20 cellular contexts compared by ENCODE assay signal in genomic region chr7:79732535-79732934, GRCh38.
DNase-seq lines count a peak whose midpoint lies in the region; ATAC-seq and TF ChIP-seq lines count a peak whose summit lies in the region.
"Had no signal": no experiment of that assay in that cellular context is flagged by ENCODE, and none has a peak within 500 bp of the region (broad histone marks: within the 10 kb centered on the region; RNA-seq: fewer than 3 reads in every experiment).

No MANE protein-coding gene starts in this region.

- no peak for ATAC-seq in HCT116
- no peak for ATAC-seq in stimulated activated effector memory CD8-positive, alpha-beta T cell treated with anti-CD3 and anti-CD28 coated beads, Interleukin-12 subunit alpha, Interleukin-12 subunit beta, amount 100 ng/mL, for 72 hours
- no peak for ATAC-seq in HG02885 (IDR thresholded peaks at IDR 0.05; ENCODE audit: poor library complexity, unreplicated experiment)
- ATAC-seq: A549; CD8-positive, alpha-beta T cell had no signal

- no peaks in the 10 kb centered on the region for H4K20me1 ChIP-seq in HCT116 (ENCODE audit: insufficient read depth)
- H4K20me1 ChIP-seq: BLaER1 treated with 17β-estradiol and CSF1 and Interleukin-3, amounts not matched to agents 10 nM and 100 nM had no signal

- no peaks in the 10 kb centered on the region for H3K4me1 Mint-ChIP-seq in stimulated activated effector memory CD8-positive, alpha-beta T cell treated with anti-CD3 and anti-CD28 coated beads, Interleukin-12 subunit alpha, Interleukin-12 subunit beta, amount 100 ng/mL, for 72 hours
- H3K4me1 Mint-ChIP-seq: B cell had no signal

- intact Hi-C loops in HCT116 (cut with micrococcal nuclease): no loop called here

- H3K36me3 ChIP-seq in HCT116 (ENCODE audit: control insufficient read depth in 1 of 2, insufficient read depth in 2 of 2, low read length in 2 of 2): no peaks in the 10 kb centered on the region
- H3K36me3 ChIP-seq: BLaER1 treated with 17β-estradiol and CSF1 and Interleukin-3, amounts not matched to agents 10 nM and 100 nM had no signal

- H3K36me3 Mint-ChIP-seq in stimulated activated effector memory CD8-positive, alpha-beta T cell treated with anti-CD3 and anti-CD28 coated beads, Interleukin-12 subunit alpha, Interleukin-12 subunit beta, amount 100 ng/mL, for 72 hours: no peaks in the 10 kb centered on the region
- H3K36me3 Mint-ChIP-seq: CD8-positive, alpha-beta T cell had no signal

- no peak overlapping the region for H3K27ac ChIP-seq in HCT116 (ENCODE audit: low read depth, low read length)
- H3K27ac ChIP-seq: 22Rv1; A549; BLaER1 treated with 17β-estradiol and CSF1 and Interleukin-3, amounts not matched to agents 10 nM and 100 nM; C4-2B had no signal

- H3K27ac Mint-ChIP-seq in stimulated activated effector memory CD8-positive, alpha-beta T cell treated with anti-CD3 and anti-CD28 coated beads, Interleukin-12 subunit alpha, Interleukin-12 subunit beta, amount 100 ng/mL, for 72 hours: no peak overlapping the region
- H3K27ac Mint-ChIP-seq: B cell; CD4-positive, alpha-beta T cell; CD8-positive, alpha-beta T cell had no signal

- TF ChIP-seq CTCF in HCT116 (IDR thresholded peaks at IDR 0.05 in 2 of 3, conservative IDR thresholded peaks at IDR 0.05 in 1 of 3; ENCODE audit: borderline replicate concordance in 1 of 3, insufficient read depth in 1 of 3, low read depth in 2 of 3, low read length in 2 of 3): no peak

- no peak overlapping the region for H3K9ac ChIP-seq in HCT116 (ENCODE audit: low read length)
- H3K9ac ChIP-seq: BLaER1 treated with 17β-estradiol and CSF1 and Interleukin-3, amounts not matched to agents 10 nM and 100 nM had no signal

- H3K9me3 ChIP-seq in HCT116 (ENCODE audit: control insufficient read depth in 1 of 2, insufficient read depth in 1 of 2, low read depth in 1 of 2, low read length in 2 of 2): peaks cover 0 to 6% of the 10 kb centered on the region in 2 experiments; a peak in 1 of 4 replicates

- in situ Hi-C loops in KBM-7 (cut with MboI; ENCODE audit: low pct_unique_long_range_greater_than_20kb, low sequenced_read_pairs): no loop called here

- H3K9me2 ChIP-seq in HCT116 (ENCODE audit: insufficient read depth): no peaks in the 10 kb centered on the region

- no peak overlapping the region for H2AFZ ChIP-seq in HCT116 (ENCODE audit: low read depth, low read length, poor library complexity, severe bottlenecking)

- no peaks in the 10 kb centered on the region for H3K27me3 ChIP-seq in HCT116 (ENCODE audit: insufficient read depth, low read length)
- H3K27me3 ChIP-seq: BLaER1 treated with 17β-estradiol and CSF1 and Interleukin-3, amounts not matched to agents 10 nM and 100 nM had no signal

- no peak for TF ChIP-seq RAD21 in HCT116 (IDR thresholded peaks at IDR 0.05; ENCODE audit: low read depth)

- no peaks in the 10 kb centered on the region for H3K4me1 ChIP-seq in HCT116 (ENCODE audit: control insufficient read depth in 1 of 2, insufficient read depth in 2 of 2, low read length in 2 of 2)
- H3K4me1 ChIP-seq: A549; BLaER1 treated with 17β-estradiol and CSF1 and Interleukin-3, amounts not matched to agents 10 nM and 100 nM; Caco-2 had no signal

- no peaks in the 10 kb centered on the region for H3K79me2 ChIP-seq in HCT116 (ENCODE audit: insufficient read depth, low read length)

- TF ChIP-seq POLR2A in HCT116 (IDR thresholded peaks at IDR 0.05; ENCODE audit: borderline replicate concordance, extremely low read depth, insufficient read depth, insufficient read length): no peak

- BruUV-seq in HCT116 (replicated peaks; lab: Mats Ljungman, UMichigan): no TSS peak

- RAD21 ChIA-PET in HCT116 (lab: Charles Lee; ENCODE audit: low non-redundant PET in 1 of 2, low total read pairs in 2 of 2, uncharacterized antibody in 2 of 2, unreplicated experiment in 2 of 2): no interaction called here

- H3K4me2 ChIP-seq in HCT116 (ENCODE audit: low read length): no peak overlapping the region
- H3K4me2 ChIP-seq: A549; BLaER1 treated with 17β-estradiol and CSF1 and Interleukin-3, amounts not matched to agents 10 nM and 100 nM had no signal

- H3K4me3 ChIP-seq in HCT116 (replicated peaks in 1 of 2; ENCODE audit: low read depth in 1 of 2, low read length in 2 of 2): no peak overlapping the region
- H3K4me3 ChIP-seq: A549; BLaER1 treated with 17β-estradiol and CSF1 and Interleukin-3, amounts not matched to agents 10 nM and 100 nM had no signal

- H3K4me3 Mint-ChIP-seq in stimulated activated effector memory CD8-positive, alpha-beta T cell treated with anti-CD3 and anti-CD28 coated beads, Interleukin-12 subunit alpha, Interleukin-12 subunit beta, amount 100 ng/mL, for 72 hours: no peak overlapping the region
- H3K4me3 Mint-ChIP-seq: B cell; CD4-positive, alpha-beta T cell; CD8-positive, alpha-beta T cell had no signal

- CTCF ChIA-PET in HCT116 (lab: Charles Lee): no interaction called here

- peaks cover 31% of the 10 kb centered on the region for H3K9me3 Mint-ChIP-seq in stimulated activated effector memory CD8-positive, alpha-beta T cell treated with anti-CD3 and anti-CD28 coated beads, Interleukin-12 subunit alpha, Interleukin-12 subunit beta, amount 100 ng/mL, for 72 hours

- DNase-seq in DMS 273 (lab: John Stamatoyannopoulos, UW; ENCODE audit: unreplicated experiment) (peak; percentile 17), DMS 273 treated with DMSO at 0.1 percent for 48 hours (lab: John Stamatoyannopoulos, UW) (no peak), HCT116 (ENCODE audit: low read depth, low spot score) (no peak), KBM-7 (peak; percentile 3), OCI-M1 (lab: John Stamatoyannopoulos, UW) (peak; percentile 32), hippocampal formation (lab: John Stamatoyannopoulos, UW) (no peak)
- no peak for DNase-seq in stimulated activated effector memory CD8-positive, alpha-beta T cell treated with anti-CD3 and anti-CD28 coated beads, Interleukin-12 subunit alpha, Interleukin-12 subunit beta, amount 100 ng/mL, for 72 hours (ENCODE audit: low spot score in 2 of 2)
- DNase-seq: AML-193; Caco-2; Calu3; CD4-positive, alpha-beta T cell; CD8-positive, alpha-beta T cell; DMS79 treated with DMSO at 0.1 percent for 48 hours; GF-D8 had no signal

- POLR2A ChIA-PET in HCT116 (lab: Charles Lee): no interaction called here

TF ChIP-seq in HCT116, 20 proteins besides CTCF, POLR2A, EP300 and RAD21:
- TF ChIP-seq SRF (IDR thresholded peaks at IDR 0.05; ENCODE audit: low read depth): no peak
- TF ChIP-seq CBX3 (IDR thresholded peaks at IDR 0.05; ENCODE audit: low read depth): 0 out of 2 replicates have a peak, but pooled peaks have one; percentile 14

Comparison
In these comparisons a context has a peak if more than half of its experiments do, and no peak if none do; other contexts are left out.
1. DNase-seq: peak in DMS 273 (single experiment), KBM-7 (single experiment) and OCI-M1 (single experiment); none in DMS 273 treated with DMSO at 0.1 percent for 48 hours (single experiment), HCT116 (single experiment), stimulated activated effector memory CD8-positive, alpha-beta T cell treated with anti-CD3 and anti-CD28 coated beads, Interleukin-12 subunit alpha, Interleukin-12 subunit beta, amount 100 ng/mL, for 72 hours (0 of 2) and hippocampal formation (0 of 2).